In genomic region chr2:101697124-101697793, GRCh38 we compare ENCODE assay signal across 8 cellular contexts. TPM values are rescaled to one million over a fixed set of nuclear protein-coding genes. Genes with fewer than 3 reads are reported as not detected.
DNase-seq lines count a peak whose midpoint lies in the region; ATAC-seq and TF ChIP-seq lines count a peak whose summit lies in the region.

MAP4K4 (plus strand) TSS chr2:101697707; CDS start chr2:101698081, 374 bp downstream.

- no peak within 1 kb of the TSS for H3K23ac ChIP-seq in trophoblast cell (ENCODE audit: low read length)

- no peaks in the 10 kb centered on the region for H3K9me3 Mint-ChIP-seq in Caco-2 (ENCODE audit: unreplicated experiment)
- H3K9me3 Mint-ChIP-seq in T-helper 1 cell treated with Interleukin-12 subunit alpha and Interleukin-12 subunit beta and Interleukin-4 antibody, amounts not matched to agents 30 μg/mL and 1 μg/mL, for 36 hours = peaks cover 4% of the 10 kb centered on the region

- peak within 1 kb of the TSS; percentile 82 for H3K27ac Mint-ChIP-seq in Caco-2 (ENCODE audit: unreplicated experiment)
- peak within 1 kb of the TSS; percentile 90 for H3K27ac Mint-ChIP-seq in T-helper 1 cell treated with Interleukin-12 subunit alpha and Interleukin-12 subunit beta and Interleukin-4 antibody, amounts not matched to agents 30 μg/mL and 1 μg/mL, for 36 hours

- H4K8ac ChIP-seq in trophoblast cell (ENCODE audit: low read depth, low read length) = peak within 1 kb of the TSS; percentile 89

- peak within 1 kb of the TSS; percentile 86 for H2BK120ac ChIP-seq in trophoblast cell (ENCODE audit: insufficient read depth, low read length, poor library complexity)

- peak within 1 kb of the TSS; percentile 94 for H3K4me2 ChIP-seq in trophoblast cell (ENCODE audit: low read length)

- peak within 1 kb of the TSS; percentile 40 for H2AK5ac ChIP-seq in trophoblast cell (ENCODE audit: low read length)

- H3K18ac ChIP-seq in trophoblast cell (ENCODE audit: low read length) = peak within 1 kb of the TSS; percentile 65

- CTCF ChIA-PET in Caco-2 (lab: Charles Lee) = interaction anchor here (0.6 to 1.6 kb wide), 10 partner anchors 55 to 1434 kb away, joined by 3 to 6 read pairs (median 4); partner anchors contain the start of gene RFX8

- peak within 1 kb of the TSS; percentile 93 for H4K91ac ChIP-seq in trophoblast cell (ENCODE audit: low read depth, low read length)

- peak within 1 kb of the TSS; percentile 96 for H3K9ac ChIP-seq in trophoblast cell (ENCODE audit: low read length)

- peak within 1 kb of the TSS; percentile 69 for H4K12ac ChIP-seq in trophoblast cell (ENCODE audit: low read depth, low read length)

- peaks cover 22% of the 10 kb centered on the region for H3K79me2 ChIP-seq in trophoblast cell (ENCODE audit: control insufficient read depth, insufficient read depth, low read length, poor library complexity)

- H2AFZ ChIP-seq in trophoblast cell (ENCODE audit: insufficient read depth, low read length, poor library complexity) = peak within 1 kb of the TSS; percentile 61

- H3K27me3 ChIP-seq in Caco-2 (replicated peaks; ENCODE audit: control insufficient read depth, insufficient read depth, low read length) = no peaks in the 10 kb centered on the region
- H3K27me3 ChIP-seq in heart right ventricle = no peaks in the 10 kb centered on the region
- H3K27me3 ChIP-seq in trophoblast cell (ENCODE audit: insufficient read depth, low read length) = no peaks in the 10 kb centered on the region
- H3K27me3 ChIP-seq in tibial nerve = no peaks in the 10 kb centered on the region

- TF ChIP-seq POLR2A in tibial nerve (IDR thresholded peaks at IDR 0.05) = peak; percentile 40 to 58

- H3K36me3 ChIP-seq in Caco-2 (ENCODE audit: control insufficient read depth, insufficient read depth, low read length) (no peaks in the 10 kb centered on the region; the same call in 1 of the 2 replicates), heart right ventricle (peaks cover 0 to under 1% (median 0%) of the 10 kb centered on the region in 9 donors), trophoblast cell (ENCODE audit: control insufficient read depth in 1 of 2, insufficient read depth in 2 of 2, low read length in 2 of 2) (peaks cover 2 to 3% of the 10 kb centered on the region in 2 experiments), tibial nerve (no peaks in the 10 kb centered on the region)

- ATAC-seq in GM21723 (IDR thresholded peaks at IDR 0.05; ENCODE audit: unreplicated experiment) (peak; percentile 43), heart right ventricle (peak; percentile 85 to 92 (median 88))

- peaks cover 16% of the 10 kb centered on the region for H3K36me3 Mint-ChIP-seq in Caco-2 (ENCODE audit: insufficient read depth, unreplicated experiment)
- H3K36me3 Mint-ChIP-seq in T-helper 1 cell treated with Interleukin-12 subunit alpha and Interleukin-12 subunit beta and Interleukin-4 antibody, amounts not matched to agents 30 μg/mL and 1 μg/mL, for 36 hours (ENCODE audit: low read depth) = peaks cover 9% of the 10 kb centered on the region

- H3K4me1 Mint-ChIP-seq in Caco-2 (ENCODE audit: low read depth, unreplicated experiment) = peaks cover 17% of the 10 kb centered on the region
- H3K4me1 Mint-ChIP-seq in T-helper 1 cell treated with Interleukin-12 subunit alpha and Interleukin-12 subunit beta and Interleukin-4 antibody, amounts not matched to agents 30 μg/mL and 1 μg/mL, for 36 hours (ENCODE audit: low read depth) = peaks cover 27% of the 10 kb centered on the region

- H3K4me3 ChIP-seq in Caco-2 (ENCODE audit: low read depth, low read length) (peak within 1 kb of the TSS; percentile 47), heart right ventricle (peak within 1 kb of the TSS; percentile 53 to 81 (median 73)), trophoblast cell (ENCODE audit: low read depth, low read length) (peak within 1 kb of the TSS; percentile 93), tibial nerve (peak within 1 kb of the TSS; percentile 66 to 68 (median 66))

- peak within 1 kb of the TSS; percentile 61 for H3K4ac ChIP-seq in trophoblast cell (ENCODE audit: low read depth, low read length)

- peak within 1 kb of the TSS; percentile 90 for H3K14ac ChIP-seq in trophoblast cell (ENCODE audit: low read length)

- DNase-seq in Caco-2 = peak; percentile 86 to 87
- peak; percentile 80 for DNase-seq in MV-4-11 (lab: John Stamatoyannopoulos, UW)
- peak; percentile 80 for DNase-seq in amniotic epithelial cell (ENCODE audit: low read depth)
- peak; percentile 88 to 91 for DNase-seq in heart right ventricle
- DNase-seq in trophoblast cell = peak; percentile 67 to 78
- DNase-seq in tibial nerve (ENCODE audit: low spot score in 2 of 2) = peak; percentile 75

- no TSS peak for BruUV-seq in Caco-2 (replicated peaks; lab: Mats Ljungman, UMichigan)

- POLR2A ChIA-PET in Caco-2 (lab: Charles Lee) = interaction anchor here (0.6 to 1.1 kb wide), 5 partner anchors 62 to 134 kb away, joined by 4 to 7 read pairs (median 5); no protein-coding TSS in a partner anchor

- H2BK12ac ChIP-seq in trophoblast cell (ENCODE audit: low read length) = peak within 1 kb of the TSS; percentile 21

- H3K79me1 ChIP-seq in trophoblast cell (ENCODE audit: low read length) = peaks cover 10% of the 10 kb centered on the region

- H3K9me3 ChIP-seq in Caco-2 (no peaks in the 10 kb centered on the region), heart right ventricle (peaks cover 0 to 11% (median 0%) of the 10 kb centered on the region in 11 donors), trophoblast cell (ENCODE audit: insufficient read depth, low read depth, low read length) (no peaks in the 10 kb centered on the region), tibial nerve (no peaks in the 10 kb centered on the region)

- peaks cover 27% of the 10 kb centered on the region for H3K4me1 ChIP-seq in Caco-2
- peaks cover 0 to 47% (median 26%) of the 10 kb centered on the region in 9 donors for H3K4me1 ChIP-seq in heart right ventricle
- H3K4me1 ChIP-seq in trophoblast cell (ENCODE audit: control insufficient read depth in 1 of 2, insufficient read depth in 2 of 2, low read length in 2 of 2) = peaks cover 4 to 5% of the 10 kb centered on the region in 2 experiments
- peaks cover 0 to 39% (median 9%) of the 10 kb centered on the region in 4 donors for H3K4me1 ChIP-seq in tibial nerve

- TF ChIP-seq CTCF in Caco-2 (IDR thresholded peaks at IDR 0.05; ENCODE audit: insufficient read depth in 1 of 2, low read depth in 1 of 2, low read length in 1 of 2, severe bottlenecking in 1 of 2, unreplicated experiment in 1 of 2) = peak in 1 of 2 experiments; percentile 25
- peak in 7 of 9 donors; percentile 21 to 66 (median 51) for TF ChIP-seq CTCF in heart right ventricle (IDR thresholded peaks at IDR 0.05)
- peak in 4 of 5 experiments; percentile 22 to 58 (median 44) for TF ChIP-seq CTCF in tibial nerve (IDR thresholded peaks at IDR 0.05)

- intact Hi-C loops in Caco-2 (cut with micrococcal nuclease; ENCODE audit: unreplicated experiment) = loop anchor here (1.0 to 5.0 kb wide), 7 partner anchors 70 to 350 kb away; no protein-coding TSS in a partner anchor
- intact Hi-C loops in heart right ventricle (cut with DNase I) = loop anchor here (1.0 to 10.0 kb wide), 14 partner anchors 55 to 282 kb away; no protein-coding TSS in a partner anchor

- H3K4me3 Mint-ChIP-seq in Caco-2 (ENCODE audit: unreplicated experiment) = no peak within 1 kb of the TSS
- H3K4me3 Mint-ChIP-seq in T-helper 1 cell treated with Interleukin-12 subunit alpha and Interleukin-12 subunit beta and Interleukin-4 antibody, amounts not matched to agents 30 μg/mL and 1 μg/mL, for 36 hours = peak within 1 kb of the TSS; percentile 88

- peak within 1 kb of the TSS; percentile 84 for H2BK5ac ChIP-seq in trophoblast cell (ENCODE audit: low read depth, low read length, poor library complexity)

- TF ChIP-seq EP300 in tibial nerve (IDR thresholded peaks at IDR 0.05) = peak in 1 of 2 donors; percentile 63

- no peaks in the 10 kb centered on the region for H3K27me3 Mint-ChIP-seq in Caco-2 (ENCODE audit: insufficient read depth, unreplicated experiment)
- H3K27me3 Mint-ChIP-seq in T-helper 1 cell treated with Interleukin-12 subunit alpha and Interleukin-12 subunit beta and Interleukin-4 antibody, amounts not matched to agents 30 μg/mL and 1 μg/mL, for 36 hours (ENCODE audit: low read depth) = no peaks in the 10 kb centered on the region

- H3K27ac ChIP-seq in heart right ventricle (peak within 1 kb of the TSS; percentile 79 to 95 (median 92)), trophoblast cell (ENCODE audit: low read depth, low read length) (peak within 1 kb of the TSS; percentile 89), tibial nerve (peak within 1 kb of the TSS; percentile 88 to 94 (median 93))

- WGBS in heart right ventricle, 2 donors = 0% methylated on average over 78 to 85 of the region's 85 CpGs
- no CpG with 5 or more reads among the region's 85 CpGs for WGBS in trophoblast cell (ENCODE audit: extremely low coverage, insufficient coverage, insufficient read length)
- 0 to 1% methylated on average over 54 to 63 of the region's 85 CpGs for WGBS in tibial nerve, 2 donors

RNA-seq across cellular contexts. Expression of gene MAP4K4, which starts in this region (rescaled TPM):
- total RNA-seq in Caco-2 (2022) (257 and 263 TPM in 2 replicates), heart right ventricle (100 to 1,000 TPM in 5 of 10 donors, 10 to 100 TPM in 5; 74.5 to 116 (median 96.0) TPM), tibial nerve (10 to 100 TPM; 78.0 to 85.7 (median 84.4) TPM)
- polyA plus RNA-seq in heart right ventricle = 10 to 100 TPM; 44.3 to 46.2 TPM
- polyA plus RNA-seq in trophoblast cell (2013) = 168 and 169 TPM in 2 replicates

Comparison
In these comparisons a context has a peak if more than half of its experiments do, and no peak if none do; other contexts are left out.
1. Peak in every context shown above with its lines: DNase-seq, ATAC-seq, H3K4me3 ChIP-seq and H3K27ac ChIP-seq.